8 cellular contexts compared by ENCODE assay signal in the genomic region with DNA sequence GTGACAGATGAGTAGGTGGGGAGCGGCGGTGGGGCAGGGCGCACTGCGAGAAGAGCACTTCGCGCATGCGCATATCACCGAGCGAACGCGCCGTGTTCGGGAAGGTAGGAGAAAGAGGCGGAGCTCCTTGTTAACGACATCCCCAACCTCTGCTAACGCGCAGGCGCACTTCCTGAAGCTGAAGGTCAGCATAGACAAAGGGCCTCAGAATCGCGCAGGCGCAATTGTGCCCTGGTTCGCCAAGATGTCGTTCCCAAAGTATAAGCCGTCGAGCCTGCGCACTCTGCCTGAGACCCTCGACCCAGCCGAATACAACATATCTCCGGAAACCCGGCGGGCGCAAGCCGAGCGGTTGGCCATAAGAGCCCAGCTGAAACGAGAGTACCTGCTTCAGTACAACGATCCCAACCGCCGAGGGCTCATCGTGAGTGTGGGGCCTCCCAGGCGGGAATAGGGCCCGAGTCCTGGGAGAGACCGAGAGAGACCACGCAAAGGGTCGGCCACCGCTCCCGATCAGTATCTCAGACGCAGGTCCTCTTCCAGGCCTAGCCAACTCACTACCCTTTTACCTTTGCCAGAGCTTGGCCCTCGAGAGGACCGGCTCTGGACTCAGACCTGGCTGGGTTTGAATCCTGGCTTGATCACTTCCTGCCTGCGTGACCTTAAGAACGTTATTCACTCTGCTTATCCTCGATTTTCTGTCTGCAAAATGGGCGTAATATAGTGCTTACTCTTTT. TPM values are rescaled to one million over a fixed set of nuclear protein-coding genes. Genes with fewer than 3 reads are reported as not detected.
DNase-seq lines count a peak whose midpoint lies in the region; ATAC-seq, FAIRE-seq and TF ChIP-seq lines count a peak whose summit lies in the region.

NDUFB4 (plus strand) TSS at position 221 of the 737 bp plus-strand sequence; CDS start at position 245, 24 bp downstream.

- peaks cover 2 to 4% of the 10 kb centered on the region in 2 experiments for H3K36me3 ChIP-seq in keratinocyte (ENCODE audit: control insufficient read depth in 2 of 2, extremely low read depth in 1 of 2, insufficient read depth in 2 of 2, low read length in 2 of 2)

- H3K9me3 Mint-ChIP-seq in chondrocyte (ENCODE audit: low read depth), result no peaks in the 10 kb centered on the region

- no peaks in the 10 kb centered on the region for H3K9me1 ChIP-seq in keratinocyte (ENCODE audit: control insufficient read depth, extremely low read depth, insufficient read depth, low read length)

- no peak for TF ChIP-seq CTCF in chondrocyte (IDR thresholded peaks at IDR 0.05)
- TF ChIP-seq CTCF in keratinocyte (optimal IDR thresholded peaks at IDR 0.05 in 1 of 3, IDR thresholded peaks at IDR 0.05 in 1 of 3, conservative IDR thresholded peaks at IDR 0.05 in 1 of 3; ENCODE audit: extremely low read depth in 1 of 3, insufficient read depth in 2 of 3, low read length in 3 of 3), result no peak

- H3K27ac Mint-ChIP-seq in chondrocyte (ENCODE audit: unreplicated experiment), result peak within 1 kb of the TSS; percentile 95

- H3K4me1 ChIP-seq in keratinocyte (ENCODE audit: control insufficient read depth, extremely low read depth, insufficient read depth, low read length), result no peaks in the 10 kb centered on the region

- H3K9ac ChIP-seq in keratinocyte (ENCODE audit: control insufficient read depth, extremely low read depth, insufficient read depth, low read length), result peak within 1 kb of the TSS; percentile 93

- H3K4me1 Mint-ChIP-seq in chondrocyte (ENCODE audit: low read depth), result peaks cover 5% of the 10 kb centered on the region

- dilution Hi-C loops in keratinocyte (cut with MboI; ENCODE audit: extremely low pct_ligation_motif_present, low sequenced_read_pairs), result no loop called here

- H3K27me3 ChIP-seq in keratinocyte (ENCODE audit: control insufficient read depth, extremely low read depth, insufficient read depth, low read length), result peaks cover 3% of the 10 kb centered on the region

- H3K4me3 Mint-ChIP-seq in chondrocyte (ENCODE audit: unreplicated experiment), result peak within 1 kb of the TSS; percentile 84

- H3K4me2 ChIP-seq in keratinocyte (ENCODE audit: control insufficient read depth, extremely low read depth, insufficient read depth, low read depth, low read length), result peak within 1 kb of the TSS; percentile 83

- peak; percentile 96 for ATAC-seq in HG03439 (IDR thresholded peaks at IDR 0.05; ENCODE audit: unreplicated experiment)

- peak; percentile 85 for TF ChIP-seq POLR2A in GM19193 (IDR thresholded peaks at IDR 0.05; ENCODE audit: extremely low read depth, insufficient read depth, insufficient read length)

- H3K27ac ChIP-seq in keratinocyte (ENCODE audit: control insufficient read depth, insufficient read depth, low read length), result peak within 1 kb of the TSS; percentile 88

- peaks cover 3% of the 10 kb centered on the region for H3K27me3 Mint-ChIP-seq in chondrocyte (ENCODE audit: low read depth)

- H4K20me1 ChIP-seq in keratinocyte (ENCODE audit: control insufficient read depth, extremely low read depth, insufficient read depth, low read length), result no peaks in the 10 kb centered on the region

- DNase-seq in AML-193 (lab: John Stamatoyannopoulos, UW) (peak; percentile 99 to 100), NCI-H510A treated with DMSO at 0.1 percent for 48 hours (lab: John Stamatoyannopoulos, UW) (peak; percentile 95), chondrocyte (ENCODE audit: low spot score) (peak; percentile 100), keratinocyte (ENCODE audit: low read depth, low spot score) (peak; percentile 96)
- peak; percentile 90 to 91 for DNase-seq in activated CD4-positive, alpha-beta T cell treated with anti-CD3 and anti-CD28 coated beads for 24 hours (ENCODE audit: low read depth in 2 of 2)
- DNase-seq in stimulated activated CD4-positive, alpha-beta T cell treated with anti-CD3 and anti-CD28 coated beads, Interleukin-15, amount 100 ng/mL, for 1 hour (ENCODE audit: low read depth in 1 of 2, low spot score in 1 of 2), result peak; percentile 89

- H3K9me3 ChIP-seq in keratinocyte (ENCODE audit: control insufficient read depth, low read depth, low read length), result no peaks in the 10 kb centered on the region

- H3K36me3 Mint-ChIP-seq in chondrocyte (ENCODE audit: low read depth), result peaks cover 2% of the 10 kb centered on the region

- H2AFZ ChIP-seq in keratinocyte (ENCODE audit: control insufficient read depth, low read length), result peak within 1 kb of the TSS; percentile 97

- peak within 1 kb of the TSS; percentile 82 to 95 (median 95) for H3K4me3 ChIP-seq in keratinocyte (ENCODE audit: control insufficient read depth in 2 of 3, extremely low read depth in 1 of 3, insufficient read depth in 2 of 3, low read depth in 1 of 3, low read length in 3 of 3)

- H3K79me2 ChIP-seq in keratinocyte (ENCODE audit: control insufficient read depth, insufficient read depth, low read length), result peaks cover 25% of the 10 kb centered on the region

- FAIRE-seq in keratinocyte (lab: Jason Lieb, UNC), result peak; percentile 99

RNA-seq across cellular contexts. Expression of gene NDUFB4, which starts in this region (rescaled TPM):
- 81.8 to 109 TPM (median 87.6 TPM) in 3 replicates for total RNA-seq in chondrocyte
- polyA plus RNA-seq in keratinocyte, result 130 to 215 TPM (median 143 TPM) in 3 replicates
- 17.6 TPM for polyA plus RNA-seq in keratinocyte (2011; ENCODE audit: low read depth)
- 231 and 237 TPM in 2 replicates for polyA plus RNA-seq in keratinocyte (2011; cell fraction: cytosol; rRNA removed)
- polyA plus RNA-seq in keratinocyte (2011; cell fraction: nucleus; rRNA removed), result 104 and 117 TPM in 2 replicates
- 122 and 192 TPM in 2 replicates for polyA plus RNA-seq in keratinocyte (2012; ENCODE audit: low replicate concordance)
- 66.0 to 123 TPM (median 91.5 TPM) in 3 replicates for polyA minus RNA-seq in keratinocyte
- polyA minus RNA-seq in keratinocyte (2011; cell fraction: cytosol; rRNA and poly(A)+ RNA removed), result 138 TPM
- polyA minus RNA-seq in keratinocyte (2011; cell fraction: nucleus; rRNA and poly(A)+ RNA removed), result 22.6 and 25.9 TPM in 2 replicates

Comparison
In these comparisons a context has a peak if more than half of its experiments do, and no peak if none do; other contexts are left out.
1. Peak in every context shown above with its lines: DNase-seq, ATAC-seq, H3K4me3 ChIP-seq and H3K27ac ChIP-seq.